In genomic region chr6:12294851-12295536, GRCh38 we compare ENCODE assay signal across 22 cellular contexts. TPM values are rescaled to one million over a fixed set of nuclear protein-coding genes. Genes with fewer than 3 reads are reported as not detected.
A peak's percentile ranks its signal among the peaks of the same experiment; 100 is the strongest.
DNase-seq lines count a peak whose midpoint lies in the region; TF ChIP-seq lines count a peak whose summit lies in the region.
"Had no signal": no experiment of that assay in that cellular context is flagged by ENCODE, and none has a peak within 500 bp of the region (broad histone marks: within the 10 kb centered on the region; RNA-seq: fewer than 3 reads in every experiment).

No MANE protein-coding gene starts in this region.

- H3K9me3 ChIP-seq in osteoblast (ENCODE audit: low read depth, low read length): no peaks in the 10 kb centered on the region

- CTCF ChIA-PET in activated naive CD4-positive, alpha-beta T cell treated with anti-CD3 and anti-CD28 coated beads for 36 hours (lab: Charles Lee): no interaction called here

- H3K9me3 Mint-ChIP-seq in activated naive CD8-positive, alpha-beta T cell (ENCODE audit: low read depth): no peaks in the 10 kb centered on the region
- no peaks in the 10 kb centered on the region for H3K9me3 Mint-ChIP-seq in activated naive CD8-positive, alpha-beta T cell treated with anti-CD3 and anti-CD28 coated beads for 36 hours
- H3K9me3 Mint-ChIP-seq in activated naive CD4-positive, alpha-beta T cell treated with anti-CD3 and anti-CD28 coated beads for 36 hours: no peaks in the 10 kb centered on the region
- H3K9me3 Mint-ChIP-seq: activated naive CD8-positive, alpha-beta T cell treated with anti-CD3 and anti-CD28 coated beads, Interleukin-2, amount 50 U/mL, for 24 hours; activated T-helper 17 cell treated with anti-CD3 and anti-CD28 coated beads, Interleukin-2, amount 50 U/mL, for 72 hours; nephron progenitor cell; stimulated activated naive B cell treated with anti-CD40 and anti-IgM and Interleukin-4, amounts not matched to agents 10 μg/mL and 1 μg/mL and 100 μg/mL, for 72 hours had no signal

- peaks cover 11% of the 10 kb centered on the region for H3K79me2 ChIP-seq in osteoblast (ENCODE audit: insufficient read depth, low read length)

- H3K4me1 ChIP-seq in osteoblast (ENCODE audit: insufficient read depth, low read length): peaks cover 32% of the 10 kb centered on the region

- H2AFZ ChIP-seq in osteoblast (ENCODE audit: low read length): no peak overlapping the region

- peak overlapping the region; percentile 23 for H3K27ac Mint-ChIP-seq in activated naive CD8-positive, alpha-beta T cell
- H3K27ac Mint-ChIP-seq in activated naive CD8-positive, alpha-beta T cell treated with anti-CD3 and anti-CD28 coated beads for 36 hours: no peak overlapping the region
- no peak overlapping the region for H3K27ac Mint-ChIP-seq in activated naive CD4-positive, alpha-beta T cell treated with anti-CD3 and anti-CD28 coated beads for 36 hours
- H3K27ac Mint-ChIP-seq: activated naive CD8-positive, alpha-beta T cell treated with anti-CD3 and anti-CD28 coated beads, Interleukin-2, amount 50 U/mL, for 24 hours; activated T-helper 17 cell treated with anti-CD3 and anti-CD28 coated beads, Interleukin-2, amount 50 U/mL, for 72 hours; nephron progenitor cell had no signal

- H3K27ac ChIP-seq in osteoblast (ENCODE audit: low read depth, low read length): peak overlapping the region; percentile 62
- H3K27ac ChIP-seq: cardiac muscle cell had no signal

- no peak for TF ChIP-seq CTCF in osteoblast (IDR thresholded peaks at IDR 0.05; ENCODE audit: extremely low read depth, low read depth, low read length)

- intact Hi-C loops in activated naive CD4-positive, alpha-beta T cell treated with anti-CD3 and anti-CD28 coated beads for 36 hours (cut with micrococcal nuclease): loop anchor here (5.0 kb wide), 1 partner anchor 597 kb away; no protein-coding TSS in a partner anchor

- H3K4me3 Mint-ChIP-seq in activated naive CD8-positive, alpha-beta T cell: no peak overlapping the region
- H3K4me3 Mint-ChIP-seq in activated naive CD8-positive, alpha-beta T cell treated with anti-CD3 and anti-CD28 coated beads for 36 hours: no peak overlapping the region
- H3K4me3 Mint-ChIP-seq in activated naive CD4-positive, alpha-beta T cell treated with anti-CD3 and anti-CD28 coated beads for 36 hours: no peak overlapping the region
- H3K4me3 Mint-ChIP-seq: activated naive CD8-positive, alpha-beta T cell treated with anti-CD3 and anti-CD28 coated beads, Interleukin-2, amount 50 U/mL, for 24 hours; activated T-helper 17 cell treated with anti-CD3 and anti-CD28 coated beads, Interleukin-2, amount 50 U/mL, for 72 hours; nephron progenitor cell; stimulated activated naive B cell treated with anti-CD40 and anti-IgM and Interleukin-4, amounts not matched to agents 10 μg/mL and 1 μg/mL and 100 μg/mL, for 72 hours had no signal

- H3K36me3 ChIP-seq in osteoblast (ENCODE audit: insufficient read depth, low read length): no peaks in the 10 kb centered on the region
- H3K36me3 ChIP-seq: cardiac muscle cell had no signal

- H3K27me3 Mint-ChIP-seq in activated naive CD8-positive, alpha-beta T cell: peaks cover 25% of the 10 kb centered on the region
- H3K27me3 Mint-ChIP-seq in activated naive CD8-positive, alpha-beta T cell treated with anti-CD3 and anti-CD28 coated beads for 36 hours: peaks cover 30% of the 10 kb centered on the region
- H3K27me3 Mint-ChIP-seq in activated naive CD4-positive, alpha-beta T cell treated with anti-CD3 and anti-CD28 coated beads for 36 hours (ENCODE audit: low read depth): peaks cover 26% of the 10 kb centered on the region

- peaks cover 5% of the 10 kb centered on the region for H3K4me1 Mint-ChIP-seq in activated naive CD8-positive, alpha-beta T cell (ENCODE audit: low read depth)
- peaks cover 9% of the 10 kb centered on the region for H3K4me1 Mint-ChIP-seq in activated naive CD8-positive, alpha-beta T cell treated with anti-CD3 and anti-CD28 coated beads for 36 hours
- H3K4me1 Mint-ChIP-seq in activated naive CD4-positive, alpha-beta T cell treated with anti-CD3 and anti-CD28 coated beads for 36 hours (ENCODE audit: low read depth): peaks cover 4% of the 10 kb centered on the region

- DNase-seq in activated naive CD8-positive, alpha-beta T cell treated with anti-CD3 and anti-CD28 coated beads for 36 hours: no peak
- DNase-seq in dermis microvascular lymphatic vessel endothelial cell (ENCODE audit: low read depth in 2 of 2) (peak; percentile 23 to 60), osteoblast (ENCODE audit: insufficient read length, low spot score, missing footprints) (no peak), NCI-H1694 treated with DMSO at 0.1 percent for 48 hours (lab: John Stamatoyannopoulos, UW) (no peak), NCI-H2171 treated with DMSO at 0.1 percent for 48 hours (lab: John Stamatoyannopoulos, UW) (no peak), NCI-H2107 treated with DMSO at 0.1 percent for 48 hours (lab: John Stamatoyannopoulos, UW; ENCODE audit: unreplicated experiment) (no peak)
- DNase-seq in activated naive CD4-positive, alpha-beta T cell treated with anti-CD3 and anti-CD28 coated beads for 36 hours: no peak
- DNase-seq: 8988T; activated CD4-positive, alpha-beta T cell treated with anti-CD3 and anti-CD28 coated beads for 48 hours; activated naive CD8-positive, alpha-beta T cell treated with anti-CD3 and anti-CD28 coated beads, Interleukin-2, amount 50 U/mL, for 24 hours; C1 segment of cervical spinal cord; DMS 273 treated with DMSO at 0.1 percent for 48 hours; GDM1; NCI-H1436; NCI-H748 treated with DMSO at 0.1 percent for 48 hours; nephron progenitor cell; SIG-M5; stimulated activated naive B cell treated with anti-CD40 and anti-IgM and Interleukin-4, amounts not matched to agents 10 μg/mL and 1 μg/mL and 100 μg/mL, for 72 hours had no signal

- H3K4me3 ChIP-seq in osteoblast (ENCODE audit: insufficient read depth, low read length): no peak overlapping the region
- H3K4me3 ChIP-seq: cardiac muscle cell had no signal

- H3K27me3 ChIP-seq in osteoblast (ENCODE audit: insufficient read depth, low read length): no peaks in the 10 kb centered on the region

- no peaks in the 10 kb centered on the region for H4K20me1 ChIP-seq in osteoblast (ENCODE audit: insufficient read depth, low read length)

- no peaks in the 10 kb centered on the region for H3K36me3 Mint-ChIP-seq in activated naive CD8-positive, alpha-beta T cell
- no peaks in the 10 kb centered on the region for H3K36me3 Mint-ChIP-seq in activated naive CD8-positive, alpha-beta T cell treated with anti-CD3 and anti-CD28 coated beads for 36 hours
- no peaks in the 10 kb centered on the region for H3K36me3 Mint-ChIP-seq in activated naive CD4-positive, alpha-beta T cell treated with anti-CD3 and anti-CD28 coated beads for 36 hours (ENCODE audit: low read depth)

- H3K4me2 ChIP-seq in osteoblast (ENCODE audit: insufficient read depth, low read length): no peak overlapping the region

RNA-seq across cellular contexts. Expression of gene EDN1, which starts 4.8 kb away (rescaled TPM):
- not detected for total RNA-seq in activated naive CD8-positive, alpha-beta T cell treated with anti-CD3 and anti-CD28 coated beads for 36 hours
- total RNA-seq in dermis microvascular lymphatic vessel endothelial cell: 63.0 and 107 TPM in 2 replicates
- 0.88 and 1.4 TPM in 2 replicates for total RNA-seq in osteoblast
- under 1 TPM; 0.15 to 0.24 TPM for total RNA-seq in activated naive CD4-positive, alpha-beta T cell treated with anti-CD3 and anti-CD28 coated beads for 36 hours
- total RNA-seq: OCI-LY7 had no signal

Comparison
In these comparisons a context has a peak if more than half of its experiments do, and no peak if none do; other contexts are left out.
1. DNase-seq: peak in dermis microvascular lymphatic vessel endothelial cell (2 of 2); none in activated naive CD8-positive, alpha-beta T cell treated with anti-CD3 and anti-CD28 coated beads for 36 hours (single experiment), osteoblast (single experiment), NCI-H1694 treated with DMSO at 0.1 percent for 48 hours (single experiment), NCI-H2171 treated with DMSO at 0.1 percent for 48 hours (single experiment), activated naive CD4-positive, alpha-beta T cell treated with anti-CD3 and anti-CD28 coated beads for 36 hours (single experiment) and NCI-H2107 treated with DMSO at 0.1 percent for 48 hours (single experiment).
2. RNA of gene EDN1, which starts 4.8 kb away (total RNA-seq): 63.0 to 107 TPM in dermis microvascular lymphatic vessel endothelial cell; 0.88 to 1.4 TPM in osteoblast, 0.15 to 0.24 TPM in activated naive CD4-positive, alpha-beta T cell treated with anti-CD3 and anti-CD28 coated beads for 36 hours and not detected in activated naive CD8-positive, alpha-beta T cell treated with anti-CD3 and anti-CD28 coated beads for 36 hours; every median in the first group is over 10 times any median in the second.